In genomic region chr19:40686882-40687524, GRCh38 we compare ENCODE assay signal across 21 cellular contexts. TPM values are rescaled to one million over a fixed set of nuclear protein-coding genes. Genes with fewer than 3 reads are reported as not detected.
DNase-seq lines count a peak whose midpoint lies in the region; ATAC-seq, FAIRE-seq and TF ChIP-seq lines count a peak whose summit lies in the region.
"Had no signal": no experiment of that assay in that cellular context is flagged by ENCODE, and none has a peak within 500 bp of the region (broad histone marks: within the 10 kb centered on the region; RNA-seq: fewer than 3 reads in every experiment).

No MANE protein-coding gene starts in this region.

- H3K4me3 ChIP-seq in fibroblast of villous mesenchyme (ENCODE audit: low read depth, low read length) (peak overlapping the region; percentile 29), skeletal muscle satellite cell (ENCODE audit: low read length) (peak overlapping the region; percentile 22), small intestine (ENCODE audit: low read depth in 1 of 2, low read length in 2 of 2) (no peak overlapping the region)
- H3K4me3 ChIP-seq: adrenal gland, hepatocyte had no signal

- ATAC-seq in HG03342 (IDR thresholded peaks at IDR 0.05; ENCODE audit: unreplicated experiment) (no peak), T-helper 17 cell (no peak)

- H3K27ac ChIP-seq in RWPE1: peak overlapping the region; percentile 66
- peak overlapping the region in 1 of 2 donors; percentile 80 for H3K27ac ChIP-seq in small intestine (ENCODE audit: low read depth in 1 of 2, low read length in 1 of 2)
- H3K27ac ChIP-seq: hepatocyte, HL-60, KMS-11 had no signal

- H3K27me3 Mint-ChIP-seq in T-helper 17 cell: no peaks in the 10 kb centered on the region
- H3K27me3 Mint-ChIP-seq: stimulated activated memory B cell treated with anti-CD40 and anti-IgM and Interleukin-4, amounts not matched to agents 10 μg/mL and 1 μg/mL and 100 μg/mL, for 72 hours had no signal

- no peak overlapping the region for H3K9ac ChIP-seq in skeletal muscle satellite cell (ENCODE audit: low read depth, low read length)
- H3K9ac ChIP-seq: KMS-11, SK-N-SH had no signal

- CTCF ChIA-PET in RWPE1 (lab: Yijun Ruan, JAX): no interaction called here

- FAIRE-seq in H54 (lab: Jason Lieb, UNC): no peak
- FAIRE-seq in small intestine (lab: Jason Lieb, UNC): no peak
- FAIRE-seq: GM19239, kidney had no signal

- 78 to 84% (median 80%) methylated on average over 13 to 14 of the region's 14 CpGs for WGBS in small intestine, 3 donors

- POLR2A ChIA-PET in RWPE1 (lab: Yijun Ruan, JAX; ENCODE audit: low non-redundant PET): interaction anchor here (0.6 kb wide), 1 partner anchor 64 kb away, joined by 3 read pairs; no protein-coding TSS in a partner anchor

- no peak overlapping the region for H3K4me3 Mint-ChIP-seq in T-helper 17 cell
- H3K4me3 Mint-ChIP-seq: stimulated activated memory B cell treated with anti-CD40 and anti-IgM and Interleukin-4, amounts not matched to agents 10 μg/mL and 1 μg/mL and 100 μg/mL, for 72 hours had no signal

- H3K4me1 ChIP-seq in skeletal muscle satellite cell (ENCODE audit: control insufficient read depth, insufficient read depth, low read length) (peaks cover 37% of the 10 kb centered on the region), small intestine (ENCODE audit: control insufficient read depth in 2 of 2, insufficient read depth in 1 of 2, low read depth in 1 of 2, low read length in 1 of 2) (peaks cover 0 to 3% of the 10 kb centered on the region in 2 donors)

- H3K36me3 Mint-ChIP-seq in T-helper 17 cell (ENCODE audit: low read depth): peaks cover 10% of the 10 kb centered on the region

- peaks cover 15% of the 10 kb centered on the region for H3K4me1 Mint-ChIP-seq in T-helper 17 cell

- H3K4me2 ChIP-seq in skeletal muscle satellite cell (ENCODE audit: low read length): peak overlapping the region; percentile 96
- H3K4me2 ChIP-seq: hepatocyte, KMS-11 had no signal

- H3K36me3 ChIP-seq in skeletal muscle satellite cell (ENCODE audit: insufficient read depth, low read length): peaks cover 41% of the 10 kb centered on the region
- peaks cover 2 to 4% of the 10 kb centered on the region in 2 donors for H3K36me3 ChIP-seq in small intestine (ENCODE audit: control insufficient read depth in 2 of 2, insufficient read depth in 2 of 2, low read length in 2 of 2)

- H3K9me3 ChIP-seq in skeletal muscle satellite cell (replicated peaks; ENCODE audit: low read length): no peaks in the 10 kb centered on the region
- no peaks in the 10 kb centered on the region for H3K9me3 ChIP-seq in T-helper 17 cell (ENCODE audit: control insufficient read depth, low read length, poor library complexity, severe bottlenecking)
- H3K9me3 ChIP-seq in small intestine (ENCODE audit: control insufficient read depth, low read depth): no peaks in the 10 kb centered on the region
- H3K9me3 ChIP-seq: adrenal gland, SK-N-SH had no signal

- TF ChIP-seq CTCF in RWPE1 (conservative IDR thresholded peaks at IDR 0.05; ENCODE audit: low read depth): no peak
- TF ChIP-seq CTCF in fibroblast of villous mesenchyme (IDR thresholded peaks at IDR 0.05; ENCODE audit: insufficient read depth, low read depth, low read length): no peak

- DNase-seq in G401 (ENCODE audit: low spot score) (peak; percentile 55), RWPE1 (ENCODE audit: low spot score) (no peak), fibroblast of villous mesenchyme (ENCODE audit: low read depth) (no peak), H54 (ENCODE audit: insufficient read length, low spot score) (no peak), T-helper 17 cell (no peak), small intestine (no peak)
- DNase-seq: activated CD4-positive, alpha-beta T cell treated with anti-CD3 and anti-CD28 coated beads, Interleukin-2, amount 50 U/mL, for 48 hours; DMS153; midbrain; NCI-H1436 treated with DMSO at 0.1 percent for 48 hours; NCI-H510A; SK-N-SH had no signal

- in situ Hi-C loops in G401 (cut with HindIII; ENCODE audit: low sequenced_read_pairs): no loop called here

- no peak for TF ChIP-seq POLR2A in H54 (IDR thresholded peaks at IDR 0.05; ENCODE audit: low read depth, low read length)

- H3K27me3 ChIP-seq in skeletal muscle satellite cell (ENCODE audit: control insufficient read depth, insufficient read depth, low read length): no peaks in the 10 kb centered on the region
- H3K27me3 ChIP-seq in small intestine (ENCODE audit: control insufficient read depth in 2 of 2, insufficient read depth in 2 of 2, low read length in 2 of 2): no peaks in the 10 kb centered on the region
- H3K27me3 ChIP-seq: adrenal gland, hepatocyte had no signal

- H3K27ac Mint-ChIP-seq in T-helper 17 cell: no peak overlapping the region
- H3K27ac Mint-ChIP-seq: stimulated activated memory B cell treated with anti-CD40 and anti-IgM and Interleukin-4, amounts not matched to agents 10 μg/mL and 1 μg/mL and 100 μg/mL, for 72 hours had no signal

RNA-seq across cellular contexts. Expression of gene NUMBL, which starts 3.4 kb away (rescaled TPM):
- total RNA-seq in G401 (2014; rRNA removed; shearing (Covaris generic)): 18.5 and 25.1 TPM in 2 replicates
- total RNA-seq in fibroblast of villous mesenchyme (13.8 and 34.1 TPM in 2 replicates), T-helper 17 cell (1 to 10 TPM; 5.7 to 7.5 TPM)
- total RNA-seq in skeletal muscle satellite cell (2012; rRNA removed): 37.5 and 44.3 TPM in 2 replicates
- polyA plus RNA-seq in small intestine: 10 to 100 TPM in 1 of 3 donors, 1 to 10 TPM in 2; 6.2 to 15.6 (median 9.4) TPM

RNA-seq across cellular contexts. Expression of gene COQ8B, which starts 29.7 kb away (rescaled TPM):
- total RNA-seq in G401 (2014; rRNA removed; shearing (Covaris generic)): 58.6 and 59.5 TPM in 2 replicates
- total RNA-seq in fibroblast of villous mesenchyme: 25.8 and 32.0 TPM in 2 replicates
- 21.6 and 33.2 TPM in 2 replicates for total RNA-seq in skeletal muscle satellite cell (2012; rRNA removed)
- 10 to 100 TPM; 25.1 to 35.6 TPM for total RNA-seq in T-helper 17 cell
- polyA plus RNA-seq in small intestine: 10 to 100 TPM; 29.2 to 45.5 (median 44.5) TPM

RNA-seq across cellular contexts. Expression of gene ITPKC, which starts 29.9 kb away (rescaled TPM):
- total RNA-seq in G401 (2014; rRNA removed; shearing (Covaris generic)): 14.3 and 24.4 TPM in 2 replicates
- total RNA-seq in fibroblast of villous mesenchyme (14.5 and 16.8 TPM in 2 replicates), T-helper 17 cell (1 to 10 TPM; 6.5 to 8.3 TPM)
- total RNA-seq in skeletal muscle satellite cell (2012; rRNA removed): 13.7 and 15.5 TPM in 2 replicates
- 10 to 100 TPM; 22.7 to 26.4 (median 24.7) TPM for polyA plus RNA-seq in small intestine

Comparison
In these comparisons a context has a peak if more than half of its experiments do, and no peak if none do; other contexts are left out.
1. H3K4me3 ChIP-seq: peak in fibroblast of villous mesenchyme (single experiment) and skeletal muscle satellite cell (single experiment); none in small intestine (0 of 2).